In the genomic region with DNA sequence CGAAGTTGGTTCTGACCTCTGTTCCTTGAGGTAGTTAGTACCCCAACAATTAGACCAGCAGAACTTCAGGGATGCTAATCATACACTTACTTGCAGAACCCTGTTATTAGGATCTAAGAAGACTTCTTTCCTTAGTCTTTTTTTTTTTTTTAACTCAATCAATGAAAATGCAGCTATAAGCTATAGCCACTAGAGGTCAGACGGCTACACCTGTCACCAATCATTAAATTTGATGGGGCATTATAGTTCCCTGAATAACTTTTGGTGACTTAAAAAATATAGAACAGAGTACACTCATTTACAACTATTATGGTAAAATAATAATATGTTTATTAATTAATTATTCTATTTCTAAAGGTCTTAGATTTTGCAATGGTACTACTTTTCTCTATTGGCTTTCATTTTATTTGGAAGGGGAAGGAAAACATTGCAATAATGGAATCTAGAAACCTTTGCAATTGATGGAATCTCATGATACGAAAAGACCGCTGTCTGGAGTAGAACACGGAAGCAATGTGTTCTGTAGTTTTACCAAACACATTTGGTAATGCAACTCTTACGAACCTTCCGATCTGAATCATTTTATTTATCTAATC, we compare ENCODE assay signal across 8 cellular contexts.
DNase-seq lines count a peak whose midpoint lies in the region; ATAC-seq, FAIRE-seq and TF ChIP-seq lines count a peak whose summit lies in the region.

No MANE protein-coding gene starts in this region.

- H3K9me3 ChIP-seq in right cardiac atrium (ENCODE audit: control insufficient read depth, low read length) = no peaks in the 10 kb centered on the region

- FAIRE-seq in TTC549 (lab: Jason Lieb, UNC) = peak; percentile 80

- H3K27ac Mint-ChIP-seq in activated T-cell treated with anti-CD3 and anti-CD28 coated beads, Interleukin-2, amount 50 U/mL, for 24 hours = no peak overlapping the region

- TF ChIP-seq CTCF in GM12864 (IDR thresholded peaks at IDR 0.05; ENCODE audit: low read depth, low read length, missing control alignments) = peak; percentile 57

- ATAC-seq in HG03521 (IDR thresholded peaks at IDR 0.05; ENCODE audit: unreplicated experiment) (peak; percentile 58), GM21825 (IDR thresholded peaks at IDR 0.05; ENCODE audit: unreplicated experiment) (no peak), right cardiac atrium (no peak)

- no peak overlapping the region for H3K27ac ChIP-seq in right cardiac atrium (ENCODE audit: low read length)

- H3K27me3 ChIP-seq in right cardiac atrium (ENCODE audit: control insufficient read depth, insufficient read depth) = no peaks in the 10 kb centered on the region

- H3K4me3 ChIP-seq in GM12864 (ENCODE audit: low read depth, low read length) (no peak overlapping the region), right cardiac atrium (ENCODE audit: low read length) (no peak overlapping the region)

- DNase-seq in GM12864 (ENCODE audit: low read depth) = no peak
- peak; percentile 47 for DNase-seq in left kidney (ENCODE audit: low read depth, low spot score)
- DNase-seq in NCI-H2107 (lab: John Stamatoyannopoulos, UW) = no peak
- DNase-seq in right cardiac atrium = no peak
- no peak for DNase-seq in activated T-cell treated with anti-CD3 and anti-CD28 coated beads, Interleukin-2, amount 50 U/mL, for 24 hours

- WGBS in right cardiac atrium = 75% methylated on average over 7 of the region's 7 CpGs

- H3K36me3 Mint-ChIP-seq in activated T-cell treated with anti-CD3 and anti-CD28 coated beads, Interleukin-2, amount 50 U/mL, for 24 hours (ENCODE audit: low read depth) = no peaks in the 10 kb centered on the region

- no peak overlapping the region for H3K4me3 Mint-ChIP-seq in activated T-cell treated with anti-CD3 and anti-CD28 coated beads, Interleukin-2, amount 50 U/mL, for 24 hours

- intact Hi-C loops in right cardiac atrium (cut with DNase I) = no loop called here

- H3K4me1 ChIP-seq in right cardiac atrium (ENCODE audit: control insufficient read depth, insufficient read depth, low read length) = no peaks in the 10 kb centered on the region

- H3K9me3 Mint-ChIP-seq in activated T-cell treated with anti-CD3 and anti-CD28 coated beads, Interleukin-2, amount 50 U/mL, for 24 hours = no peaks in the 10 kb centered on the region

- H3K27me3 Mint-ChIP-seq in activated T-cell treated with anti-CD3 and anti-CD28 coated beads, Interleukin-2, amount 50 U/mL, for 24 hours = no peaks in the 10 kb centered on the region

- H3K4me1 Mint-ChIP-seq in activated T-cell treated with anti-CD3 and anti-CD28 coated beads, Interleukin-2, amount 50 U/mL, for 24 hours (ENCODE audit: low read depth) = peaks cover 4% of the 10 kb centered on the region
